ENCODE assay signal across 13 cellular contexts in the genomic region with DNA sequence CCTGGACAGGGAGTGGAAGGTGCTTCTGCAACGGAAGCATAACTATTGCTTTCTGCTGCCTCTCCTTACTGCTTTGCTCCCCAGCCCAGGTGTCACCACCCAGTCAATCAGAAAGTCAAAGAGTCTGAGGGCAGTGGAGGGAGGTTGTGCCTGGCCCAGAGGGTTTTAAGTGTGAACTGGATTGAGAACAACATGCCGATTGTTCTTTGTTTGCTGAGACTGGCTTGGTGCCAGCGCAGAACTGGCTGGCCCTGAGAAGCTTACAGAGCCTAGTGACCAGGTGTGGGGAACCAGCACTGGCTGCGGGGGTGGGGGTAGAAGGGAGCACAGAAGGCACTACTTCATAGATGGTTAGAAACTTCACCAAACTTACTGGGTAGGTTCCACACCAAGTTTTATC. TPM values are rescaled to one million over a fixed set of nuclear protein-coding genes. Genes with fewer than 3 reads are reported as not detected.
DNase-seq lines count a peak whose midpoint lies in the region; ATAC-seq and TF ChIP-seq lines count a peak whose summit lies in the region.
"Had no signal": no experiment of that assay in that cellular context is flagged by ENCODE, and none has a peak within 500 bp of the region (broad histone marks: within the 10 kb centered on the region; RNA-seq: fewer than 3 reads in every experiment).

No MANE protein-coding gene starts in this region.

- no peak for TF ChIP-seq CTCF in transverse colon (IDR thresholded peaks at IDR 0.05)

- no peaks in the 10 kb centered on the region for H3K27me3 ChIP-seq in transverse colon
- H3K27me3 ChIP-seq: gastroesophageal sphincter had no signal

- TF ChIP-seq POLR2A in transverse colon (IDR thresholded peaks at IDR 0.05): no peak

- DNase-seq in NCI-H82 (lab: John Stamatoyannopoulos, UW) (peak; percentile 11), NCI-H82 treated with DMSO at 0.1 percent for 48 hours (lab: John Stamatoyannopoulos, UW; ENCODE audit: unreplicated experiment) (no peak), SW480 (ENCODE audit: low spot score) (peak; percentile 55), left colon (peak; percentile 72), transverse colon (peak; percentile 69), NCI-H187 (lab: John Stamatoyannopoulos, UW) (no peak), SKM-1 (lab: John Stamatoyannopoulos, UW; ENCODE audit: unreplicated experiment) (no peak)
- no peak for DNase-seq in activated CD8-positive, alpha-beta memory T cell treated with anti-CD3 and anti-CD28 coated beads for 24 hours
- DNase-seq: activated CD8-positive, alpha-beta T cell treated with anti-CD3 and anti-CD28 coated beads, Interleukin-2, amount 10 ng/mL, durations not matched to agents 7 days and 5 days; KG1; naive thymus-derived CD8-positive, alpha-beta T cell had no signal

- TF ChIP-seq EP300 in transverse colon (IDR thresholded peaks at IDR 0.05; ENCODE audit: low read depth): no peak

- no peak overlapping the region for H3K4me3 ChIP-seq in transverse colon
- H3K4me3 ChIP-seq: A549, gastroesophageal sphincter had no signal

- in situ Hi-C loops in transverse colon (cut with MboI; ENCODE audit: low pct_ligation_motif_present in 1 of 4, low pct_unique_long_range_greater_than_20kb in 1 of 4, low sequenced_read_pairs in 3 of 4): loop anchor here (10.0 to 25.0 kb wide), 5 partner anchors 114 to 539 kb away; no protein-coding TSS in a partner anchor

- peaks cover 10 to 12% of the 10 kb centered on the region in 2 donors for H3K9me3 ChIP-seq in transverse colon
- H3K9me3 ChIP-seq: A549 had no signal

- no peaks in the 10 kb centered on the region for H3K36me3 ChIP-seq in transverse colon
- H3K36me3 ChIP-seq: gastroesophageal sphincter had no signal

- intact Hi-C loops in left colon (cut with DNase I, micrococcal nuclease) (loop anchor here in 1 of 2 donors (10.0 kb wide), 1 partner anchor 526 kb away; no protein-coding TSS in a partner anchor), transverse colon (cut with DNase I; ENCODE audit: low total_unique reads) (no loop called here)

- peak; percentile 97 for ATAC-seq in left colon
- ATAC-seq: A549; activated CD8-positive, alpha-beta T cell treated with anti-CD3 and anti-CD28 coated beads, Interleukin-2, amount 10 ng/mL, durations not matched to agents 7 days and 5 days; gastroesophageal sphincter; naive thymus-derived CD8-positive, alpha-beta T cell had no signal

- peak overlapping the region in 2 of 4 donors; percentile 11 to 30 for H3K27ac ChIP-seq in transverse colon
- H3K27ac ChIP-seq: A549, gastroesophageal sphincter had no signal

- peaks cover 0 to 8% (median 7%) of the 10 kb centered on the region in 4 donors for H3K4me1 ChIP-seq in transverse colon
- H3K4me1 ChIP-seq: A549, gastroesophageal sphincter had no signal

- 41 to 60% methylated on average over 1 to 4 of the region's 4 CpGs for WGBS in transverse colon (ENCODE audit: low coverage in 1 of 2), 2 donors

RNA-seq across cellular contexts. Expression of a gene that starts 31.1 kb away (rescaled TPM):
- total RNA-seq in left colon (10 to 100 TPM; 19.1 to 26.3 TPM), transverse colon (10 to 100 TPM; 14.3 to 24.0 (median 19.8) TPM)

Comparison
In these comparisons a context has a peak if more than half of its experiments do, and no peak if none do; other contexts are left out.
1. DNase-seq: peak in NCI-H82 (single experiment), SW480 (single experiment), left colon (2 of 2) and transverse colon (single experiment); none in NCI-H82 treated with DMSO at 0.1 percent for 48 hours (single experiment), activated CD8-positive, alpha-beta memory T cell treated with anti-CD3 and anti-CD28 coated beads for 24 hours (single experiment), NCI-H187 (0 of 2) and SKM-1 (single experiment).